In the genomic region with DNA sequence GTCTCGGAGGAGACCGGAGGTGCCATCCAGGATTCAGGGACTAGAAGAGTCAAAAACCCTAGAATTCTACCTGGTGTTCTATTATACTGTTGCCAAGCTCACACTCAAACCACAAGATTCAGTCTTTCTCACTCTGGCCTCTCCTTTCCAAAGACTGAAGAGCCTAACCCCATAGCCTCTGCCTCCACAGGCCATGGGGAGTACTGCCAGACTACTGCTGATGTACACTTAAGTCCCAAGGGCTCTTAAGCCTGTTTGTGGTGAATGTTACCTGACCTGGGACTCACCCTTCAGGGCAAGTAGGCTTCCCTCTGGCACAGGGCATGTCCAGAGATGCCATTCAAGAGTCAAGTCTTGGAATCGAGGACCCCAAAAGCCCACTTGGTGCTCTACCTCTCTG, we compare ENCODE assay signal across 22 cellular contexts. TPM values are rescaled to one million over a fixed set of nuclear protein-coding genes. Genes with fewer than 3 reads are reported as not detected.
A peak's percentile ranks its signal among the peaks of the same experiment; 100 is the strongest.
DNase-seq lines count a peak whose midpoint lies in the region; ATAC-seq, FAIRE-seq and TF ChIP-seq lines count a peak whose summit lies in the region.
"Had no signal": no experiment of that assay in that cellular context is flagged by ENCODE, and none has a peak within 500 bp of the region (broad histone marks: within the 10 kb centered on the region; RNA-seq: fewer than 3 reads in every experiment).

No MANE protein-coding gene starts in this region.

- H3K27ac Mint-ChIP-seq in endodermal cell = no peak overlapping the region
- H3K27ac Mint-ChIP-seq: CD4-positive, alpha-beta memory T cell; HFFc6; IgD-negative memory B cell had no signal

- H2AFZ ChIP-seq in HepG2 (ENCODE audit: low read length) = no peak overlapping the region
- H2AFZ ChIP-seq: GM23248 had no signal

- no peaks in the 10 kb centered on the region for H3K79me2 ChIP-seq in HepG2 (ENCODE audit: insufficient read depth, low read length)

- TF ChIP-seq EP300 in HepG2 (IDR thresholded peaks at IDR 0.05; ENCODE audit: low read depth in 2 of 2, low read length in 2 of 2) (no peak), HepG2 (CRISPR knock-in tag; IDR thresholded peaks at IDR 0.05; ENCODE audit: borderline replicate concordance) (no peak)

- no peaks in the 10 kb centered on the region for H3K27me3 ChIP-seq in HepG2 (ENCODE audit: control insufficient read depth in 1 of 2, insufficient read depth in 2 of 2, low read length in 2 of 2)
- no peaks in the 10 kb centered on the region for H3K27me3 ChIP-seq in right lobe of liver
- H3K27me3 ChIP-seq in endodermal cell (ENCODE audit: control insufficient read depth, insufficient read depth, low read length, poor library complexity, severe bottlenecking) = no peaks in the 10 kb centered on the region
- H3K27me3 ChIP-seq: BE2C had no signal

- H3K9ac ChIP-seq in HepG2 (ENCODE audit: insufficient read depth, low read depth, low read length) (no peak overlapping the region), endodermal cell (ENCODE audit: extremely low read depth, low read length, poor library complexity, severe bottlenecking) (no peak overlapping the region)
- H3K9ac ChIP-seq: GM23248 had no signal

- WGBS in HepG2 (ENCODE audit: low lambda C conversion rate) = 91% methylated on average over 2 of the region's 3 CpGs
- WGBS in right lobe of liver (ENCODE audit: insufficient coverage, low coverage, low lambda C conversion rate, missing lambda C conversion rate) = 79% methylated on average over 2 of the region's 3 CpGs
- 94% methylated on average over 3 of the region's 3 CpGs; no CpG with 5 or more reads in 1 of the 2 experiments for WGBS in endodermal cell (ENCODE audit: insufficient coverage in 1 of 2, insufficient read length in 1 of 2), 2 experiments

- H3K9me3 Mint-ChIP-seq in endodermal cell = peaks cover 7% of the 10 kb centered on the region

- BruUV-seq in HepG2 (replicated peaks; lab: Mats Ljungman, UMichigan) = no TSS peak

- CTCF ChIA-PET in HepG2 (lab: Yijun Ruan, JAX; ENCODE audit: low intra/inter-chr PET ratio, low total read pairs) = no interaction called here

- FAIRE-seq in HepG2 (lab: Jason Lieb, UNC) = no peak
- FAIRE-seq: A204.1, D721Med, GM12878, GM18507 had no signal

- H3K36me3 ChIP-seq in HepG2 (replicated peaks in 1 of 2; ENCODE audit: control insufficient read depth in 1 of 2, insufficient read depth in 2 of 2, low read length in 2 of 2) (no peaks in the 10 kb centered on the region), right lobe of liver (no peaks in the 10 kb centered on the region), endodermal cell (ENCODE audit: control insufficient read depth, insufficient read depth, low read length) (no peaks in the 10 kb centered on the region)
- H3K36me3 ChIP-seq: BE2C had no signal

- TF ChIP-seq POLR2A in HepG2 (IDR thresholded peaks at IDR 0.05; ENCODE audit: insufficient read depth in 1 of 2, low read depth in 2 of 2, low read length in 2 of 2) (no peak), right lobe of liver (IDR thresholded peaks at IDR 0.05) (no peak)

- DNase-seq in HepG2 (ENCODE audit: low spot score) = no peak
- no peak for DNase-seq in right lobe of liver
- peak; percentile 2 for DNase-seq in HT-29 (ENCODE audit: low spot score)
- peak; percentile 55 for DNase-seq in endodermal cell
- no peak for DNase-seq in activated CD4-positive, alpha-beta T cell treated with anti-CD3 and anti-CD28 coated beads for 4 hours
- DNase-seq in NCI-H1417 (lab: John Stamatoyannopoulos, UW) = no peak
- DNase-seq in DMS79 treated with DMSO at 0.1 percent for 48 hours (lab: John Stamatoyannopoulos, UW) = no peak
- DNase-seq: BE2C; CD4-positive, alpha-beta memory T cell; COR-L47; DMS153; GM23248; HCEC 1CT; HFFc6; KG1 had no signal

- H3K36me3 Mint-ChIP-seq in endodermal cell (ENCODE audit: low read depth) = no peaks in the 10 kb centered on the region
- H3K36me3 Mint-ChIP-seq: CD4-positive, alpha-beta memory T cell; IgD-negative memory B cell had no signal

- H3K9me3 ChIP-seq in HepG2 (ENCODE audit: low read length) = no peaks in the 10 kb centered on the region
- no peaks in the 10 kb centered on the region for H3K9me3 ChIP-seq in right lobe of liver
- H3K9me3 ChIP-seq in endodermal cell (ENCODE audit: control insufficient read depth, low read length) = no peaks in the 10 kb centered on the region
- H3K9me3 ChIP-seq: BE2C had no signal

- in situ Hi-C loops in HepG2 (cut with HindIII; ENCODE audit: extremely low pct_ligation_motif_present, low pct_unique_long_range_greater_than_20kb) = no loop called here

- no peaks in the 10 kb centered on the region for H4K20me1 ChIP-seq in HepG2 (ENCODE audit: insufficient read depth, low read length)

- no peak overlapping the region for H3K4me3 ChIP-seq in HepG2 (replicated peaks in 1 of 3; ENCODE audit: insufficient read depth in 1 of 3, low read depth in 2 of 3, low read length in 3 of 3)
- no peak overlapping the region for H3K4me3 ChIP-seq in right lobe of liver
- no peak overlapping the region for H3K4me3 ChIP-seq in endodermal cell (ENCODE audit: low read length)
- H3K4me3 ChIP-seq: GM12878, GM23248 had no signal

- POLR2A ChIA-PET in HepG2 (lab: Yijun Ruan, JAX) = no interaction called here

- TF ChIP-seq CTCF in HepG2 (CRISPR knock-in tag; IDR thresholded peaks at IDR 0.05) (no peak), right lobe of liver (IDR thresholded peaks at IDR 0.05) (no peak), endodermal cell (conservative IDR thresholded peaks at IDR 0.05) (peak; percentile 55)

- no peak overlapping the region for H3K4me2 ChIP-seq in HepG2 (ENCODE audit: low read depth, low read length)

- H3K27ac ChIP-seq in HepG2 (ENCODE audit: extremely low read length, insufficient read depth, low read length) (no peak overlapping the region), right lobe of liver (no peak overlapping the region), endodermal cell (ENCODE audit: low read depth, low read length) (no peak overlapping the region)
- H3K27ac ChIP-seq: C4-2B, GM23248 had no signal

- intact Hi-C loops in HepG2 (cut with micrococcal nuclease; ENCODE audit: unreplicated experiment) (no loop called here), right lobe of liver (cut with DNase I) (no loop called here)

- no peaks in the 10 kb centered on the region for H3K4me1 Mint-ChIP-seq in endodermal cell
- H3K4me1 Mint-ChIP-seq: CD4-positive, alpha-beta memory T cell had no signal

- ATAC-seq in HepG2 (peak; percentile 63), right lobe of liver (no peak)
- ATAC-seq: GM12878 had no signal

- no peak overlapping the region for H3K4me3 Mint-ChIP-seq in endodermal cell
- H3K4me3 Mint-ChIP-seq: CD4-positive, alpha-beta memory T cell; HFFc6; IgD-negative memory B cell had no signal

- no peaks in the 10 kb centered on the region for H3K27me3 Mint-ChIP-seq in endodermal cell (ENCODE audit: insufficient read depth)
- H3K27me3 Mint-ChIP-seq: CD4-positive, alpha-beta memory T cell; IgD-negative memory B cell had no signal

- no peak for TF ChIP-seq RAD21 in HepG2 (CRISPR knock-in tag; IDR thresholded peaks at IDR 0.05)

- H3K4me1 ChIP-seq in HepG2 (ENCODE audit: insufficient read depth, low read length) (no peaks in the 10 kb centered on the region), right lobe of liver (no peaks in the 10 kb centered on the region), endodermal cell (ENCODE audit: control insufficient read depth, insufficient read depth, low read length) (no peaks in the 10 kb centered on the region)
- H3K4me1 ChIP-seq: BE2C had no signal

TF ChIP-seq in HepG2, 621 proteins besides CTCF, POLR2A, EP300 and RAD21 (continues in another document):
- TF ChIP-seq MAFG (CRISPR knock-in tag; IDR thresholded peaks at IDR 0.05) = no peak
- TF ChIP-seq, protein P1, sequence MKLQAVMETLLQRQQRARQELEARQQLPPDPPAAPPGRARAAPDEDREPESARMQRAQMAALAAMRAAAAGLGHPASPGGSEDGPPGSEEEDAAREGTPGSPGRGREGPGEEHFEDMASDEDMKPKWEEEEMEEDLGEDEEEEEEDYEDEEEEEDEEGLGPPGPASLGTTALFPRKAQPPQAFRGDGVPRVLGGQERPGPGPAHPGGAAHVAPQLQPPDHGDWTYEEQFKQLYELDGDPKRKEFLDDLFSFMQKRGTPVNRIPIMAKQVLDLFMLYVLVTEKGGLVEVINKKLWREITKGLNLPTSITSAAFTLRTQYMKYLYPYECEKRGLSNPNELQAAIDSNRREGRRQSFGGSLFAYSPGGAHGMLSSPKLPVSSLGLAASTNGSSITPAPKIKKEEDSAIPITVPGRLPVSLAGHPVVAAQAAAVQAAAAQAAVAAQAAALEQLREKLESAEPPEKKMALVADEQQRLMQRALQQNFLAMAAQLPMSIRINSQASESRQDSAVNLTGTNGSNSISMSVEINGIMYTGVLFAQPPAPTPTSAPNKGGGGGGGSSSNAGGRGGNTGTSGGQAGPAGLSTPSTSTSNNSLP (IDR thresholded peaks at IDR 0.05; ENCODE audit: low read depth, low read length) = no peak
- no peak for TF ChIP-seq SMYD3 (CRISPR knock-in tag; IDR thresholded peaks at IDR 0.05)
- TF ChIP-seq MBNL3 (CRISPR knock-in tag; conservative IDR thresholded peaks at IDR 0.05) = no peak

RNA-seq across cellular contexts. Expression of a gene that starts 58.9 kb away (rescaled TPM):
- total RNA-seq in HepG2 (2016; rRNA removed; fragmentation: Illumina TruSeq; extraction: Trizol) = not detected in 2 replicates
- not detected in 2 replicates for total RNA-seq in HepG2 (2016; cell fraction: cytosol; rRNA removed; fragmentation: Illumina TruSeq; extraction: Trizol; ENCODE audit: low read depth)
- total RNA-seq in HepG2 (2016; cell fraction: insoluble cytoplasmic fraction; rRNA removed; fragmentation: Illumina TruSeq; extraction: Trizol) = not detected in 2 replicates
- not detected in 2 replicates for total RNA-seq in HepG2 (2016; cell fraction: membrane; rRNA removed; fragmentation: Illumina TruSeq; extraction: Trizol)
- not detected in 2 replicates for total RNA-seq in HepG2 (2016; cell fraction: nucleus; rRNA removed; fragmentation: Illumina TruSeq; extraction: Trizol)
- polyA plus RNA-seq in HepG2 (2011; rRNA removed) = not detected in 2 replicates
- not detected in 2 replicates for polyA plus RNA-seq in HepG2 (2011; cell fraction: cytosol; rRNA removed)
- not detected in 2 replicates for polyA plus RNA-seq in HepG2 (2011; cell fraction: nucleus; rRNA removed)
- not detected in 2 replicates for polyA plus RNA-seq in HepG2 (2012)
- polyA plus RNA-seq in HepG2 (2016; cell fraction: cytosol; fragmentation: Illumina TruSeq; extraction: Trizol; ENCODE audit: low read depth) = not detected in 2 replicates
- polyA plus RNA-seq in HepG2 (2016; cell fraction: insoluble cytoplasmic fraction; fragmentation: Illumina TruSeq; extraction: Trizol; ENCODE audit: low read depth) = not detected in 2 replicates
- polyA plus RNA-seq in HepG2 (2016; cell fraction: membrane; fragmentation: Illumina TruSeq; extraction: Trizol; ENCODE audit: low read depth) = not detected in 2 replicates
- polyA plus RNA-seq in HepG2 (2016; cell fraction: nucleus; fragmentation: Illumina TruSeq; extraction: Trizol; ENCODE audit: insufficient read depth, low read depth) = not detected in 2 replicates
- polyA minus RNA-seq in HepG2 (2011; rRNA and poly(A)+ RNA removed; ENCODE audit: low replicate concordance) = not detected in 2 replicates
- not detected in 2 replicates for polyA minus RNA-seq in HepG2 (2011; cell fraction: cytosol; rRNA and poly(A)+ RNA removed)
- polyA minus RNA-seq in HepG2 (2011; cell fraction: nucleus; rRNA and poly(A)+ RNA removed) = not detected in 2 replicates
- not detected for total RNA-seq in right lobe of liver
- total RNA-seq in HT-29 (2014; rRNA removed; shearing (Covaris generic)) = not detected in 2 replicates
- 10 to 100 TPM in 1 of 2 donors, 1 to 10 TPM in 1; 1.9 to 10.2 TPM for total RNA-seq in endodermal cell
- 1.7 TPM for polyA plus RNA-seq in endodermal cell (2013, experiment 1 of 2)
- polyA plus RNA-seq in endodermal cell (2013, experiment 2 of 2) = 2.2 TPM
- total RNA-seq: CD4-positive, alpha-beta memory T cell; Daoy; GM23248; HFFc6 had no signal
- polyA plus RNA-seq: CD4-positive, alpha-beta memory T cell; GM23248; IgD-negative memory B cell had no signal

Comparison
In these comparisons a context has a peak if more than half of its experiments do, and no peak if none do; other contexts are left out.
1. DNase-seq: peak in HT-29 (single experiment) and endodermal cell (single experiment); none in HepG2 (single experiment), right lobe of liver (0 of 3), activated CD4-positive, alpha-beta T cell treated with anti-CD3 and anti-CD28 coated beads for 4 hours (0 of 2), NCI-H1417 (0 of 3) and DMS79 treated with DMSO at 0.1 percent for 48 hours (single experiment).